Comparison of ENCODE assay signal across 22 cellular contexts in genomic region chr17:79370594-79370993, GRCh38.
"Had no signal": no experiment of that assay in that cellular context is flagged by ENCODE, and none has a peak within 500 bp of the region (broad histone marks: within the 10 kb centered on the region; RNA-seq: fewer than 3 reads in every experiment).

No MANE protein-coding gene starts in this region.

- H3K36me3 ChIP-seq: left lung, ovary, spleen, suprapubic skin, transverse colon, upper lobe of right lung, uterus had no signal

- H3K27me3 ChIP-seq: ovary, uterus had no signal

- H3K4me3 ChIP-seq: left lung, mucosa of descending colon, ovary, psoas muscle, skin epidermis, spleen, suprapubic skin, transverse colon, upper lobe of right lung, uterus had no signal

- H3K27ac ChIP-seq: left lung, ovary, psoas muscle, skin epidermis, spleen, suprapubic skin, transverse colon, upper lobe of right lung, uterus had no signal

- ATAC-seq: effector memory CD8-positive, alpha-beta T cell; left lung; natural killer cell treated with Interleukin-12 subunit alpha and Interleukin-12 subunit beta and Interleukin-15 and Interleukin-18, amount 100 ng/mL, for 72 hours; psoas muscle; right cardiac atrium; stimulated activated naive B cell treated with anti-CD40 and anti-IgM and Interleukin-4, amounts not matched to agents 10 μg/mL and 1 μg/mL and 100 μg/mL, for 72 hours; stimulated activated naive CD8-positive, alpha-beta T cell treated with anti-CD3 and anti-CD28 coated beads, Interleukin-15, amount 100 ng/mL, for 72 hours; upper lobe of right lung had no signal

- H3K4me1 ChIP-seq: left lung, psoas muscle, spleen, suprapubic skin, upper lobe of right lung, uterus had no signal

- H3K9me3 ChIP-seq: left lung, mucosa of descending colon, ovary, psoas muscle, spleen, suprapubic skin, transverse colon, upper lobe of right lung, uterus had no signal

- DNase-seq: cortex of kidney; effector memory CD8-positive, alpha-beta T cell; kidney; mesenchymal stem cell; naive B cell; nucleus accumbens; ovary; spleen; stimulated activated naive B cell treated with anti-CD40 and anti-IgM and Interleukin-4, amounts not matched to agents 10 μg/mL and 1 μg/mL and 100 μg/mL, for 72 hours; stimulated activated naive CD8-positive, alpha-beta T cell treated with anti-CD3 and anti-CD28 coated beads, Interleukin-15, amount 100 ng/mL, for 72 hours; transverse colon; upper lobe of right lung; uterus had no signal

- FAIRE-seq: endometrium, frontal cortex, kidney had no signal
